In genomic region chr7:158020706-158021095, GRCh38 we compare ENCODE assay signal across 1 cellular context.
TF ChIP-seq lines count a peak whose summit lies in the region.

No MANE protein-coding gene starts in this region.

TF ChIP-seq in H1, 55 proteins besides CTCF, POLR2A, EP300 and RAD21:
- TF ChIP-seq BACH1 (IDR thresholded peaks at IDR 0.05; ENCODE audit: low read length) (no peak), RBBP5 (IDR thresholded peaks at IDR 0.05; ENCODE audit: borderline replicate concordance, low read depth, low read length) (no peak), SP2 (IDR thresholded peaks at IDR 0.05; ENCODE audit: low read length) (no peak), TBP (IDR thresholded peaks at IDR 0.05; ENCODE audit: low read depth, low read length) (no peak), SP4 (IDR thresholded peaks at IDR 0.05; ENCODE audit: low read length) (no peak), CTBP2 (IDR thresholded peaks at IDR 0.05; ENCODE audit: borderline replicate concordance, insufficient read depth, insufficient read length, low read length) (no peak), KDM1A (IDR thresholded peaks at IDR 0.05; ENCODE audit: borderline replicate concordance, low read length) (no peak), CBX8 (IDR thresholded peaks at IDR 0.05; ENCODE audit: borderline replicate concordance, low read depth, low read length) (no peak), HDAC2 (IDR thresholded peaks at IDR 0.05; ENCODE audit: borderline replicate concordance in 1 of 2, low read depth in 2 of 2, low read length in 2 of 2) (no peak), SIX5 (IDR thresholded peaks at IDR 0.05; ENCODE audit: low read depth, low read length) (no peak)
- TF ChIP-seq, protein P1, sequence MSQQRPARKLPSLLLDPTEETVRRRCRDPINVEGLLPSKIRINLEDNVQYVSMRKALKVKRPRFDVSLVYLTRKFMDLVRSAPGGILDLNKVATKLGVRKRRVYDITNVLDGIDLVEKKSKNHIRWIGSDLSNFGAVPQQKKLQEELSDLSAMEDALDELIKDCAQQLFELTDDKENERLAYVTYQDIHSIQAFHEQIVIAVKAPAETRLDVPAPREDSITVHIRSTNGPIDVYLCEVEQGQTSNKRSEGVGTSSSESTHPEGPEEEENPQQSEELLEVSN (IDR thresholded peaks at IDR 0.05): no peak
TF ChIP-seq in H1: peak in this region for 0.
